In genomic region chr9:69325409-69326212, GRCh38 we compare ENCODE assay signal across 8 cellular contexts. TPM values are rescaled to one million over a fixed set of nuclear protein-coding genes. Genes with fewer than 3 reads are reported as not detected.
DNase-seq lines count a peak whose midpoint lies in the region; ATAC-seq and TF ChIP-seq lines count a peak whose summit lies in the region.

No MANE protein-coding gene starts in this region.

- H3K4ac ChIP-seq in mesenchymal stem cell (ENCODE audit: low read depth in 1 of 2, low read length in 2 of 2), result no peak overlapping the region

- H2BK15ac ChIP-seq in mesenchymal stem cell (ENCODE audit: low read depth, poor library complexity, severe bottlenecking), result no peak overlapping the region

- H4K8ac ChIP-seq in mesenchymal stem cell (ENCODE audit: low read length), result no peak overlapping the region

- CTCF ChIA-PET in HEK293 (lab: Yijun Ruan, JAX), result no interaction called here

- ATAC-seq in upper lobe of right lung, result peak; percentile 16
- no peak for ATAC-seq in HG03565 (IDR thresholded peaks at IDR 0.05; ENCODE audit: unreplicated experiment)

- H2AK5ac ChIP-seq in mesenchymal stem cell (ENCODE audit: low read length, severe bottlenecking), result no peak overlapping the region

- H3K79me1 ChIP-seq in mesenchymal stem cell (replicated peaks; ENCODE audit: low read length, poor library complexity, severe bottlenecking), result no peaks in the 10 kb centered on the region

- peak overlapping the region; percentile 98 for H3K4me2 ChIP-seq in mesenchymal stem cell (ENCODE audit: low read length, poor library complexity, severe bottlenecking)

- no peak overlapping the region for H3K9ac ChIP-seq in mesenchymal stem cell (ENCODE audit: low read length)

- 4% methylated on average over 52 of the region's 64 CpGs for WGBS in mesenchymal stem cell

- H2AFZ ChIP-seq in mesenchymal stem cell (ENCODE audit: low read depth, low read length), result peak overlapping the region; percentile 27

- H3K27me3 ChIP-seq in mesenchymal stem cell (ENCODE audit: control insufficient read depth in 1 of 2, insufficient read depth in 1 of 2, low read length in 2 of 2) (peaks cover 39 to 83% of the 10 kb centered on the region in 2 experiments), upper lobe of right lung (peaks cover 6% of the 10 kb centered on the region)

- H2BK5ac ChIP-seq in mesenchymal stem cell (ENCODE audit: low read depth, low read length, poor library complexity, severe bottlenecking), result no peak overlapping the region

- DNase-seq in 8988T (peak; percentile 24), coronary artery (ENCODE audit: low spot score) (no peak), mesenchymal stem cell (no peak), upper lobe of right lung (peak; percentile 71), cerebellar nuclear complex (lab: John Stamatoyannopoulos, UW) (no peak), NCI-H446 (lab: John Stamatoyannopoulos, UW) (no peak)

- intact Hi-C loops in upper lobe of right lung (cut with DNase I), result no loop called here

- H3K36me3 ChIP-seq in HEK293 (ENCODE audit: control insufficient read depth in 2 of 2, insufficient read depth in 1 of 2, low read length in 2 of 2) (no peaks in the 10 kb centered on the region), mesenchymal stem cell (ENCODE audit: control insufficient read depth in 1 of 2, insufficient read depth in 2 of 2, low read depth in 1 of 2, low read length in 2 of 2) (no peaks in the 10 kb centered on the region), upper lobe of right lung (no peaks in the 10 kb centered on the region)

- H3K23ac ChIP-seq in mesenchymal stem cell (ENCODE audit: low read length in 2 of 2), result peak overlapping the region in 1 of 2 experiments; percentile 35

- H3K4me1 ChIP-seq in HEK293 (ENCODE audit: control insufficient read depth, insufficient read depth, low read length), result 0 out of 2 replicates have a peak, but pooled peaks cover 3% of the 10 kb centered on the region
- H3K4me1 ChIP-seq in mesenchymal stem cell (ENCODE audit: control insufficient read depth, insufficient read depth, low read depth, low read length), result peaks cover 12% of the 10 kb centered on the region
- H3K4me1 ChIP-seq in upper lobe of right lung, result no peaks in the 10 kb centered on the region

- no peak overlapping the region for H2BK12ac ChIP-seq in mesenchymal stem cell (ENCODE audit: low read length in 2 of 2)

- H4K91ac ChIP-seq in mesenchymal stem cell (ENCODE audit: low read length), result no peak overlapping the region

- TF ChIP-seq CTCF in HEK293 (tag by site-specific recombination; IDR thresholded peaks at IDR 0.05), result no peak
- TF ChIP-seq CTCF in coronary artery (IDR thresholded peaks at IDR 0.05), result no peak
- TF ChIP-seq CTCF in upper lobe of right lung (IDR thresholded peaks at IDR 0.05), result no peak

- H2BK120ac ChIP-seq in mesenchymal stem cell (ENCODE audit: low read depth, low read length), result no peak overlapping the region

- H3K27ac ChIP-seq in HEK293 (ENCODE audit: extremely low read depth, low read depth, low read length), result no peak overlapping the region; the same call in 1 of the 2 replicates
- peak overlapping the region in 1 of 2 donors; percentile 83 for H3K27ac ChIP-seq in coronary artery
- no peak overlapping the region for H3K27ac ChIP-seq in mesenchymal stem cell (ENCODE audit: low read length, poor library complexity, severe bottlenecking)
- no peak overlapping the region for H3K27ac ChIP-seq in upper lobe of right lung

- POLR2A ChIA-PET in HEK293 (lab: Yijun Ruan, JAX), result no interaction called here

- H3K4me3 ChIP-seq in HEK293 (ENCODE audit: low read depth, low read length) (peak overlapping the region; percentile 71), coronary artery (peak overlapping the region; percentile 81), mesenchymal stem cell (ENCODE audit: insufficient read depth in 1 of 2, low read depth in 1 of 2, low read length in 2 of 2) (peak overlapping the region in 1 of 2 experiments; percentile 60), upper lobe of right lung (peak overlapping the region; percentile 62)

- no peaks in the 10 kb centered on the region for H3K9me3 ChIP-seq in HEK293 (ENCODE audit: control insufficient read depth, insufficient read depth, low read depth, low read length)
- H3K9me3 ChIP-seq in mesenchymal stem cell (ENCODE audit: control insufficient read depth, low read length), result no peaks in the 10 kb centered on the region
- H3K9me3 ChIP-seq in upper lobe of right lung, result no peaks in the 10 kb centered on the region

- no peak overlapping the region for H3K18ac ChIP-seq in mesenchymal stem cell (ENCODE audit: low read depth in 1 of 2, low read length in 2 of 2)

- H3K14ac ChIP-seq in mesenchymal stem cell (ENCODE audit: low read length in 2 of 2), result no peak overlapping the region

TF ChIP-seq in HEK293, 187 proteins besides CTCF, POLR2A, EP300 and RAD21:
- TF ChIP-seq ZNF121 (tag by site-specific recombination; IDR thresholded peaks at IDR 0.05), result no peak
- no peak for TF ChIP-seq ZBTB7A (tag by site-specific recombination; IDR thresholded peaks at IDR 0.05; ENCODE audit: low read depth)
- TF ChIP-seq ZNF580 (tag by site-specific recombination; IDR thresholded peaks at IDR 0.05), result no peak
- no peak for TF ChIP-seq ZNF266 (tag by site-specific recombination; IDR thresholded peaks at IDR 0.05; ENCODE audit: low read depth)
- no peak for TF ChIP-seq ZNF221 (tag by site-specific recombination; IDR thresholded peaks at IDR 0.05; ENCODE audit: borderline replicate concordance)
- TF ChIP-seq ZFHX2 (tag by site-specific recombination; conservative IDR thresholded peaks at IDR 0.05), result peak; percentile 41; the same call in 1 of the 2 replicates
- TF ChIP-seq ZNF202 (tag by site-specific recombination; IDR thresholded peaks at IDR 0.05; ENCODE audit: borderline replicate concordance), result no peak

RNA-seq across cellular contexts. Expression of gene ENTREP1, which starts 0.6 kb away (rescaled TPM):
- 0.03 TPM for polyA plus RNA-seq in mesenchymal stem cell (2013, experiment 1 of 2)
- polyA plus RNA-seq in mesenchymal stem cell (2013, experiment 2 of 2), result 0.07 TPM
- total RNA-seq in upper lobe of right lung, result 34.9 TPM

Comparison
In these comparisons a context has a peak if more than half of its experiments do, and no peak if none do; other contexts are left out.
1. DNase-seq: peak in 8988T (single experiment) and upper lobe of right lung (single experiment); none in coronary artery (single experiment), mesenchymal stem cell (single experiment), cerebellar nuclear complex (0 of 2) and NCI-H446 (0 of 2).